In genomic region chr5:145806923-145807322, GRCh38 we compare ENCODE assay signal across 2 cellular contexts.
TF ChIP-seq lines count a peak whose summit lies in the region.

No MANE protein-coding gene starts in this region.

TF ChIP-seq in IMR-90, 13 proteins besides CTCF, POLR2A, EP300 and RAD21 (continued from another document):
- TF ChIP-seq ELK1 (IDR thresholded peaks at IDR 0.05; ENCODE audit: borderline replicate concordance, low read depth, low read length), result no peak
- no peak for TF ChIP-seq RFX5 (IDR thresholded peaks at IDR 0.05; ENCODE audit: low read depth, low read length)
- TF ChIP-seq USF2 (IDR thresholded peaks at IDR 0.05; ENCODE audit: low read depth, low read length), result no peak
TF ChIP-seq in IMR-90: peak in this region for 0.

TF ChIP-seq in HEK293T, 16 proteins besides CTCF, POLR2A, EP300 and RAD21 (continued from another document):
- TF ChIP-seq TARDBP (IDR thresholded peaks at IDR 0.05) (no peak), NFRKB (IDR thresholded peaks at IDR 0.05) (no peak)
